25 cellular contexts compared by ENCODE assay signal in genomic region chr16:30357715-30358576, GRCh38. TPM values are rescaled to one million over a fixed set of nuclear protein-coding genes. Genes with fewer than 3 reads are reported as not detected.
DNase-seq lines count a peak whose midpoint lies in the region; ATAC-seq and TF ChIP-seq lines count a peak whose summit lies in the region.
"Had no signal": no experiment of that assay in that cellular context is flagged by ENCODE, and none has a peak within 500 bp of the region (broad histone marks: within the 10 kb centered on the region; RNA-seq: fewer than 3 reads in every experiment).

No MANE protein-coding gene starts in this region.

- H3K4me1 Mint-ChIP-seq in MCF 10A (ENCODE audit: insufficient read depth, unreplicated experiment) (peaks cover 23% of the 10 kb centered on the region), glutamatergic neuron (ENCODE audit: low read depth, unreplicated experiment) (peaks cover 15% of the 10 kb centered on the region)
- H3K4me1 Mint-ChIP-seq in activated T-cell treated with anti-CD3 and anti-CD28 coated beads, Interleukin-2, amount 50 U/mL, for 4 hours (ENCODE audit: low read depth), result peaks cover 27% of the 10 kb centered on the region

- H3K27me3 Mint-ChIP-seq in MCF 10A (ENCODE audit: insufficient read depth, unreplicated experiment) (no peaks in the 10 kb centered on the region), glutamatergic neuron (ENCODE audit: unreplicated experiment) (peaks cover 11% of the 10 kb centered on the region)
- no peaks in the 10 kb centered on the region for H3K27me3 Mint-ChIP-seq in activated T-cell treated with anti-CD3 and anti-CD28 coated beads, Interleukin-2, amount 50 U/mL, for 4 hours (ENCODE audit: low read depth)
- H3K27me3 Mint-ChIP-seq: effector memory CD8-positive, alpha-beta T cell; natural killer cell treated with Interleukin-12 subunit alpha and Interleukin-12 subunit beta and Interleukin-15 and Interleukin-18, amount 100 ng/mL, for 72 hours had no signal

- TF ChIP-seq CTCF in breast epithelium (IDR thresholded peaks at IDR 0.05), result no peak
- TF ChIP-seq CTCF in MCF 10A (IDR thresholded peaks at IDR 0.05; ENCODE audit: unreplicated experiment), result no peak
- no peak for TF ChIP-seq CTCF in glutamatergic neuron (IDR thresholded peaks at IDR 0.05; ENCODE audit: partially characterized antibody, unreplicated experiment)
- TF ChIP-seq CTCF in spleen (IDR thresholded peaks at IDR 0.05 in 8 of 11, conservative IDR thresholded peaks at IDR 0.05 in 3 of 11), result no peak

- DNase-seq in breast epithelium (ENCODE audit: low spot score in 2 of 2) (no peak), MCF 10A (ENCODE audit: unreplicated experiment) (no peak), NT2/D1 (ENCODE audit: low read depth, low spot score) (no peak), glutamatergic neuron (no peak), spleen (peak; percentile 72), HT-29 (ENCODE audit: low spot score) (no peak)
- no peak for DNase-seq in activated T-cell treated with anti-CD3 and anti-CD28 coated beads, Interleukin-2, amount 50 U/mL, for 4 hours
- DNase-seq: activated effector memory CD4-positive, alpha-beta T cell treated with Interleukin-2 at 50 U/mL for 16 hours; DMS79 treated with DMSO at 0.1 percent for 48 hours; effector memory CD8-positive, alpha-beta T cell; esophagus squamous epithelium; NCI-H1930; NCI-H345; stimulated activated CD4-positive, alpha-beta T cell treated with anti-CD3 and anti-CD28 coated beads, Interleukin-1b, Interleukin-23, amount 100 ng/mL, for 48 hours; stimulated activated naive CD4-positive, alpha-beta T cell; tibial artery; WERI-Rb-1 had no signal

- peaks cover 4% of the 10 kb centered on the region for H3K36me3 ChIP-seq in breast epithelium
- H3K36me3 ChIP-seq in NT2/D1 (ENCODE audit: insufficient read depth, insufficient read length, low read length), result peaks cover 62% of the 10 kb centered on the region
- H3K36me3 ChIP-seq in spleen, result peaks cover 0 to 77% (median 56%) of the 10 kb centered on the region in 6 donors

- H3K9ac ChIP-seq in NT2/D1 (ENCODE audit: insufficient read length, low read depth), result peak overlapping the region; percentile 57

- CTCF ChIA-PET in MCF 10A (lab: Yijun Ruan, JAX), result interaction anchor here (0.6 kb wide), 1 partner anchor 557 kb away, joined by 4 read pairs; no protein-coding TSS in a partner anchor

- H3K4me3 Mint-ChIP-seq in MCF 10A (ENCODE audit: unreplicated experiment) (no peak overlapping the region), glutamatergic neuron (ENCODE audit: unreplicated experiment) (peak overlapping the region; percentile 48)
- no peak overlapping the region for H3K4me3 Mint-ChIP-seq in activated T-cell treated with anti-CD3 and anti-CD28 coated beads, Interleukin-2, amount 50 U/mL, for 4 hours
- H3K4me3 Mint-ChIP-seq: effector memory CD8-positive, alpha-beta T cell; mesothelial cell of epicardium; natural killer cell treated with Interleukin-12 subunit alpha and Interleukin-12 subunit beta and Interleukin-15 and Interleukin-18, amount 100 ng/mL, for 72 hours; T-helper 2 cell treated with Interferon-gamma antibody and Interleukin-4, amounts not matched to agents 5 μg/mL and 100 μg/mL, for 36 hours had no signal

- H3K9me3 ChIP-seq in breast epithelium, result no peaks in the 10 kb centered on the region
- H3K9me3 ChIP-seq in NT2/D1 (ENCODE audit: insufficient read depth, low read length), result no peaks in the 10 kb centered on the region
- no peaks in the 10 kb centered on the region for H3K9me3 ChIP-seq in spleen
- H3K9me3 ChIP-seq: ascending aorta, esophagus squamous epithelium, HAP-1, tibial artery had no signal

- BruUV-seq in MCF 10A (replicated peaks; lab: Mats Ljungman, UMichigan), result no TSS peak

- H3K27me3 ChIP-seq in breast epithelium, result no peaks in the 10 kb centered on the region
- H3K27me3 ChIP-seq in NT2/D1 (ENCODE audit: insufficient read depth, insufficient read length), result no peaks in the 10 kb centered on the region
- no peaks in the 10 kb centered on the region for H3K27me3 ChIP-seq in spleen (replicated peaks in 1 of 7)
- H3K27me3 ChIP-seq: ascending aorta, esophagus squamous epithelium, tibial artery had no signal

- H3K9me3 Mint-ChIP-seq in MCF 10A (ENCODE audit: unreplicated experiment) (no peaks in the 10 kb centered on the region), glutamatergic neuron (ENCODE audit: unreplicated experiment) (peaks cover 15% of the 10 kb centered on the region)
- H3K9me3 Mint-ChIP-seq in activated T-cell treated with anti-CD3 and anti-CD28 coated beads, Interleukin-2, amount 50 U/mL, for 4 hours, result no peaks in the 10 kb centered on the region
- H3K9me3 Mint-ChIP-seq: effector memory CD8-positive, alpha-beta T cell; mesothelial cell of epicardium; natural killer cell treated with Interleukin-12 subunit alpha and Interleukin-12 subunit beta and Interleukin-15 and Interleukin-18, amount 100 ng/mL, for 72 hours; T-helper 2 cell treated with Interferon-gamma antibody and Interleukin-4, amounts not matched to agents 5 μg/mL and 100 μg/mL, for 36 hours had no signal

- intact Hi-C loops in breast epithelium (cut with DNase I; ENCODE audit: low total_unique reads) (no loop called here), MCF 10A (cut with micrococcal nuclease) (no loop called here), spleen (cut with DNase I; ENCODE audit: low total_unique reads) (no loop called here)

- no peak overlapping the region for H3K4me3 ChIP-seq in breast epithelium
- no peak overlapping the region for H3K4me3 ChIP-seq in NT2/D1 (ENCODE audit: insufficient read length, low read depth)
- H3K4me3 ChIP-seq in spleen, result no peak overlapping the region
- H3K4me3 ChIP-seq: ascending aorta, esophagus squamous epithelium, HAP-1, tibial artery had no signal

- no peak for TF ChIP-seq POLR2A in breast epithelium (IDR thresholded peaks at IDR 0.05)
- no peak for TF ChIP-seq POLR2A in spleen (IDR thresholded peaks at IDR 0.05)

- peaks cover 52% of the 10 kb centered on the region for H3K36me3 Mint-ChIP-seq in MCF 10A (ENCODE audit: insufficient read depth, unreplicated experiment)
- H3K36me3 Mint-ChIP-seq in glutamatergic neuron (ENCODE audit: unreplicated experiment), result no peaks in the 10 kb centered on the region
- peaks cover 33% of the 10 kb centered on the region for H3K36me3 Mint-ChIP-seq in activated T-cell treated with anti-CD3 and anti-CD28 coated beads, Interleukin-2, amount 50 U/mL, for 4 hours (ENCODE audit: insufficient read depth)

- WGBS in spleen, 5 donors, result 89 to 91% (median 89%) methylated on average over 29 to 37 of the region's 37 CpGs

- H3K4me1 ChIP-seq in breast epithelium (peaks cover 5 to 15% of the 10 kb centered on the region in 2 donors), NT2/D1 (ENCODE audit: insufficient read depth, insufficient read length) (peaks cover 19% of the 10 kb centered on the region), spleen (peaks cover 19 to 48% (median 37%) of the 10 kb centered on the region in 6 donors)

- no peak for ATAC-seq in HG02981 (IDR thresholded peaks at IDR 0.05; ENCODE audit: unreplicated experiment)
- ATAC-seq in activated T-cell treated with anti-CD3 and anti-CD28 coated beads, Interleukin-2, amount 50 U/mL, for 4 hours, result no peak
- ATAC-seq: effector memory CD8-positive, alpha-beta T cell; natural killer cell treated with Interleukin-12 subunit alpha and Interleukin-12 subunit beta and Interleukin-15 and Interleukin-18, amount 100 ng/mL, for 72 hours; SK-N-SH treated with all-trans-retinoic acid at 6 μM for 48 hours had no signal

- POLR2A ChIA-PET in MCF 10A (lab: Yijun Ruan, JAX), result interaction anchor here (1.8 to 8.1 kb wide), 3 partner anchors 9 to 22 kb away, joined by 8 to 132 read pairs (median 44); partner anchors contain the start of gene TBC1D10B

- H3K27ac ChIP-seq in breast epithelium, result peak overlapping the region; percentile 98
- peak overlapping the region in 3 of 8 donors; percentile 93 to 98 (median 97) for H3K27ac ChIP-seq in spleen
- H3K27ac ChIP-seq: ascending aorta, WERI-Rb-1 had no signal

- H3K27ac Mint-ChIP-seq in MCF 10A (ENCODE audit: low read depth, unreplicated experiment) (no peak overlapping the region), glutamatergic neuron (ENCODE audit: unreplicated experiment) (peak overlapping the region; percentile 18)
- H3K27ac Mint-ChIP-seq: T-helper 2 cell treated with Interferon-gamma antibody and Interleukin-4, amounts not matched to agents 5 μg/mL and 100 μg/mL, for 36 hours had no signal

RNA-seq across cellular contexts. Expression of gene CD2BP2, which starts 2.8 kb away (rescaled TPM):
- 10 to 100 TPM; 26.2 to 47.2 (median 38.3) TPM for total RNA-seq in breast epithelium
- total RNA-seq in MCF 10A (2022), result 48.4 and 58.9 TPM in 2 replicates
- total RNA-seq in glutamatergic neuron (ENCODE audit: unreplicated experiment), result 77.8 TPM
- 10 to 100 TPM; 33.9 to 60.0 (median 55.8) TPM for total RNA-seq in spleen
- polyA plus RNA-seq in spleen, result 10 to 100 TPM; 27.8 to 42.9 (median 42.9) TPM
- 42.8 and 49.4 TPM in 2 replicates for total RNA-seq in HT-29 (2014; rRNA removed; shearing (Covaris generic))
- 10 to 100 TPM; 95.2 to 97.2 (median 96.8) TPM for total RNA-seq in activated T-cell treated with anti-CD3 and anti-CD28 coated beads, Interleukin-2, amount 50 U/mL, for 4 hours

RNA-seq across cellular contexts. Expression of gene TBC1D10B, which starts 12.3 kb away (rescaled TPM):
- 10 to 100 TPM; 19.0 to 22.2 (median 21.0) TPM for total RNA-seq in breast epithelium
- 46.5 and 48.0 TPM in 2 replicates for total RNA-seq in MCF 10A (2022)
- 85.2 TPM for total RNA-seq in glutamatergic neuron (ENCODE audit: unreplicated experiment)
- 10 to 100 TPM; 32.5 to 50.4 (median 45.8) TPM for total RNA-seq in spleen
- 10 to 100 TPM; 17.3 to 33.3 (median 22.5) TPM for polyA plus RNA-seq in spleen
- 63.3 and 66.5 TPM in 2 replicates for total RNA-seq in HT-29 (2014; rRNA removed; shearing (Covaris generic))
- 10 to 100 TPM; 48.2 to 52.5 (median 49.6) TPM for total RNA-seq in activated T-cell treated with anti-CD3 and anti-CD28 coated beads, Interleukin-2, amount 50 U/mL, for 4 hours

RNA-seq across cellular contexts. Expression of gene MYL11, which starts 16.7 kb away (rescaled TPM):
- not detected for total RNA-seq in breast epithelium
- 1.2 and 1.6 TPM in 2 replicates for total RNA-seq in MCF 10A (2022)
- total RNA-seq in glutamatergic neuron (ENCODE audit: unreplicated experiment), result not detected
- 1 to 10 TPM in 1 of 7 donors, not detected in 6; 1.4 TPM for total RNA-seq in spleen
- polyA plus RNA-seq in spleen, result 1 to 10 TPM; 2.7 to 4.3 (median 2.8) TPM
- total RNA-seq in HT-29 (2014; rRNA removed; shearing (Covaris generic)), result 1.0 TPM in 1 of 2 replicates, not detected in the other
- under 1 TPM in 1 of 3 donors, not detected in 2; 0.76 TPM for total RNA-seq in activated T-cell treated with anti-CD3 and anti-CD28 coated beads, Interleukin-2, amount 50 U/mL, for 4 hours
- total RNA-seq: ascending aorta, esophagus squamous epithelium, posterior vena cava had no signal

RNA-seq across cellular contexts. Expression of gene SEPTIN1, which starts 24.4 kb away (rescaled TPM):
- total RNA-seq in breast epithelium (1 to 10 TPM; 1.3 to 4.6 (median 2.7) TPM), MCF 10A (2022) (1.3 and 1.7 TPM in 2 replicates), glutamatergic neuron (ENCODE audit: unreplicated experiment) (2.9 TPM), spleen (100 to 1,000 TPM in 1 of 7 donors, 10 to 100 TPM in 6; 38.5 to 105 (median 72.4) TPM)
- polyA plus RNA-seq in spleen, result 100 to 1,000 TPM; 154 to 199 (median 179) TPM
- 0.16 TPM in 1 of 2 replicates, not detected in the other for total RNA-seq in HT-29 (2014; rRNA removed; shearing (Covaris generic))
- total RNA-seq in activated T-cell treated with anti-CD3 and anti-CD28 coated beads, Interleukin-2, amount 50 U/mL, for 4 hours, result 100 to 1,000 TPM; 133 to 164 (median 152) TPM
- total RNA-seq: ascending aorta had no signal

RNA-seq across cellular contexts. Expression of gene ZNF48, which starts 37.3 kb away (rescaled TPM):
- 1 to 10 TPM; 4.8 to 9.5 (median 6.2) TPM for total RNA-seq in breast epithelium
- total RNA-seq in MCF 10A (2022), result 11.0 and 12.4 TPM in 2 replicates
- 74.7 TPM for total RNA-seq in glutamatergic neuron (ENCODE audit: unreplicated experiment)
- 10 to 100 TPM in 3 of 7 donors, 1 to 10 TPM in 4; 7.1 to 10.4 (median 9.5) TPM for total RNA-seq in spleen
- 1 to 10 TPM; 2.7 to 5.7 (median 3.5) TPM for polyA plus RNA-seq in spleen
- total RNA-seq in HT-29 (2014; rRNA removed; shearing (Covaris generic)), result 19.0 and 20.3 TPM in 2 replicates
- total RNA-seq in activated T-cell treated with anti-CD3 and anti-CD28 coated beads, Interleukin-2, amount 50 U/mL, for 4 hours, result 10 to 100 TPM; 18.0 to 19.2 (median 18.1) TPM
